ENCODE assay signal across 1 cellular context in the genomic region with DNA sequence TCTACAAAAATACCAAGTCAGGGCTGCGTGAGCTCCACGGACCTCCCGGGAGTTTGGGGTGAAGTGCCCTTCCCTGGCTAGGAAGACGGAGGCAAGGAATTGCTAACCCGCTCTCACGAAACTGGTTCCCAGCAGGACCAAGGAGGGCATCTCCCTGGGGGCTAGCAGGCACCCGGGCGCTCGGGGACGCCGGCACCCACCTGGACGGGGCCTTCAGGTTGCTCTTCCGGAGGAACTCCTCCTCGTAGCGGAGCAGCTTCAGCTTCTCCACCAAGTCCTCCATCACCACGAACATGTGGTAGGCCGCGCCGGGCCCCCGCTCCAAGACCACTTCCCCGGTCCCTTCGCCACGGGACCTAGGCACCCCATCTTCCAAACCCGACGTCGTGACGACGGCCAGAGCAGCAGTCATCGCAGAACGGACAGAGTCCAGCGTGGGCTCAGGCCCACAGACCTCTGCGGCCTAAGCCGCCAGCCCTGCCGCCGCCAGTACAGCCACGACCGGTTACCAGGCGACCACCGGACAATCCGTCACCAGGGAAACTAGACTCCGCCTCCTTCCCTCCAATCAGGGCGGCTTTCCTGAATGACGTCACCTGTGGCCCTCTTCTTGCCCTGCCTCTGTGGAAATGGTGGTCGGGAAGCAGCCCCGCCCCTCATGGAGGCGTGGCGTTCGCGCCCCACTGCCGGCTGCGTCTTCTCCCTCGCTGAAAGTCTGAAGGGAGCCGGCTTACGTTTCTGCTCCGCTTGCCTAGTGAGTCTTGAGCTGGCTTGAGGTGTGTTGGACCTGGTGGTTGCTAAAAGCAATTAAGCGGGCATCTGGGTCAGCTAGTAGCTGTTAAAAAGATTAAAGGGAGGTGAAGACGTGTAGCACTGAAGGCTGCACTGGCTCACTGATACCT.
TF ChIP-seq lines count a peak whose summit lies in the region.

Gene IFT57, minus strand, starts transcription at position 514 of the 902 bp plus-strand sequence. Its CDS starts 102 bp downstream, at position 412.

TF ChIP-seq in SK-N-SH treated with all-trans-retinoic acid at 6 μM for 48 hours, 23 proteins besides CTCF, POLR2A, EP300 and RAD21 (continued from another document):
- TF ChIP-seq POU6F1 (CRISPR knock-in tag; IDR thresholded peaks at IDR 0.05; ENCODE audit: borderline replicate concordance, low read depth) (no peak), CSDC2 (CRISPR knock-in tag; IDR thresholded peaks at IDR 0.05) (peak; percentile 85), ZNF565 (CRISPR knock-in tag; conservative IDR thresholded peaks at IDR 0.05; ENCODE audit: low read depth) (peak; percentile 51; the same call in 1 of the 2 replicates), ZFP30 (CRISPR knock-in tag; IDR thresholded peaks at IDR 0.05) (no peak), ZNF70 (CRISPR knock-in tag; IDR thresholded peaks at IDR 0.05) (no peak), ESRRG (CRISPR knock-in tag; IDR thresholded peaks at IDR 0.05) (no peak), ZFP3 (CRISPR knock-in tag; IDR thresholded peaks at IDR 0.05) (0 out of 2 replicates have a peak, but pooled peaks have one; percentile 62)
- TF ChIP-seq, protein P1, sequence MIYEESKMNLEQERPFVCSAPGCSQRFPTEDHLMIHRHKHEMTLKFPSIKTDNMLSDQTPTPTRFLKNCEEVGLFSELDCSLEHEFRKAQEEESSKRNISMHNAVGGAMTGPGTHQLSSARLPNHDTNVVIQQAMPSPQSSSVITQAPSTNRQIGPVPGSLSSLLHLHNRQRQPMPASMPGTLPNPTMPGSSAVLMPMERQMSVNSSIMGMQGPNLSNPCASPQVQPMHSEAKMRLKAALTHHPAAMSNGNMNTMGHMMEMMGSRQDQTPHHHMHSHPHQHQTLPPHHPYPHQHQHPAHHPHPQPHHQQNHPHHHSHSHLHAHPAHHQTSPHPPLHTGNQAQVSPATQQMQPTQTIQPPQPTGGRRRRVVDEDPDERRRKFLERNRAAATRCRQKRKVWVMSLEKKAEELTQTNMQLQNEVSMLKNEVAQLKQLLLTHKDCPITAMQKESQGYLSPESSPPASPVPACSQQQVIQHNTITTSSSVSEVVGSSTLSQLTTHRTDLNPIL (CRISPR knock-in tag; IDR thresholded peaks at IDR 0.05; ENCODE audit: low read depth) = 0 out of 2 replicates have a peak, but pooled peaks have one; percentile 51
